1 cellular context compared by ENCODE assay signal in genomic region chr5:80959768-80960442, GRCh38.
TF ChIP-seq lines count a peak whose summit lies in the region.

TSS of gene RASGRF2 (plus strand) at chr5:80960363. CDS start at chr5:80960739, 376 bp downstream.

TF ChIP-seq in HepG2, 621 proteins besides CTCF, POLR2A, EP300 and RAD21 (continued from another document and continues in another):
- no peak for TF ChIP-seq NKX3-1 (CRISPR knock-in tag; IDR thresholded peaks at IDR 0.05)
- no peak for TF ChIP-seq SNAPC2 (CRISPR knock-in tag; IDR thresholded peaks at IDR 0.05)
- peak; percentile 34; the same call in 1 of the 2 replicates for TF ChIP-seq CCDC6 (CRISPR knock-in tag; IDR thresholded peaks at IDR 0.05)
- 0 out of 2 replicates have a peak, but pooled peaks have one; percentile 12 for TF ChIP-seq ZBTB14 (CRISPR knock-in tag; IDR thresholded peaks at IDR 0.05)
- no peak for TF ChIP-seq ARNT2 (CRISPR knock-in tag; IDR thresholded peaks at IDR 0.05; ENCODE audit: low read depth)
- TF ChIP-seq YEATS2 (CRISPR knock-in tag; IDR thresholded peaks at IDR 0.05; ENCODE audit: borderline replicate concordance): no peak
- TF ChIP-seq FOSL2 (CRISPR knock-in tag; IDR thresholded peaks at IDR 0.05): no peak
- no peak for TF ChIP-seq SMAD9 (CRISPR knock-in tag; IDR thresholded peaks at IDR 0.05)
- 0 out of 2 replicates have a peak, but pooled peaks have one; percentile 27 for TF ChIP-seq CC2D1A (CRISPR knock-in tag; IDR thresholded peaks at IDR 0.05)
- no peak for TF ChIP-seq KDM1A (CRISPR knock-in tag; IDR thresholded peaks at IDR 0.05)
- TF ChIP-seq TFDP2 (CRISPR knock-in tag; IDR thresholded peaks at IDR 0.05): no peak
- TF ChIP-seq SAP130 (CRISPR knock-in tag; IDR thresholded peaks at IDR 0.05; ENCODE audit: low read depth): peak; percentile 51
- TF ChIP-seq ZNF558 (CRISPR knock-in tag; IDR thresholded peaks at IDR 0.05; ENCODE audit: borderline replicate concordance): peak; percentile 44; the same call in 1 of the 2 replicates
- no peak for TF ChIP-seq FOXP4 (CRISPR knock-in tag; IDR thresholded peaks at IDR 0.05)
- TF ChIP-seq ZNF224 (CRISPR knock-in tag; IDR thresholded peaks at IDR 0.05): no peak
- no peak for TF ChIP-seq ZMYM3 (CRISPR knock-in tag; IDR thresholded peaks at IDR 0.05)
- TF ChIP-seq ZNF367 (CRISPR knock-in tag; IDR thresholded peaks at IDR 0.05; ENCODE audit: borderline replicate concordance): peak; percentile 96; the same call in 1 of the 2 replicates
- TF ChIP-seq MAX (IDR thresholded peaks at IDR 0.05): peak; percentile 64; the same call in 1 of the 2 replicates
- TF ChIP-seq HOXA5 (CRISPR knock-in tag; IDR thresholded peaks at IDR 0.05): no peak
- TF ChIP-seq ZFP36L2 (CRISPR knock-in tag; IDR thresholded peaks at IDR 0.05): no peak
- TF ChIP-seq STAG1 (CRISPR knock-in tag; IDR thresholded peaks at IDR 0.05): no peak
- peak; percentile 0; the same call in 1 of the 2 replicates for TF ChIP-seq ZNF556 (CRISPR knock-in tag; IDR thresholded peaks at IDR 0.05; ENCODE audit: borderline replicate concordance)
- TF ChIP-seq NONO (IDR thresholded peaks at IDR 0.05): no peak
- 0 out of 2 replicates have a peak, but pooled peaks have one; percentile 23 for TF ChIP-seq NONO (CRISPR knock-in tag; conservative IDR thresholded peaks at IDR 0.05)
- TF ChIP-seq ASH2L (IDR thresholded peaks at IDR 0.05; ENCODE audit: insufficient read length, low read depth, low read length): peak; percentile 61
- TF ChIP-seq ZNF720 (CRISPR knock-in tag; IDR thresholded peaks at IDR 0.05): no peak
- no peak for TF ChIP-seq SRSF4 (IDR thresholded peaks at IDR 0.05; ENCODE audit: low read depth, low read length, poor library complexity, severe bottlenecking)
- no peak for TF ChIP-seq TARDBP (CRISPR knock-in tag; IDR thresholded peaks at IDR 0.05)
- TF ChIP-seq KLF16 (CRISPR knock-in tag; IDR thresholded peaks at IDR 0.05): no peak
- TF ChIP-seq GFI1 (CRISPR knock-in tag; IDR thresholded peaks at IDR 0.05; ENCODE audit: borderline replicate concordance): no peak
- no peak for TF ChIP-seq ZNF326 (CRISPR knock-in tag; IDR thresholded peaks at IDR 0.05; ENCODE audit: borderline replicate concordance)
- TF ChIP-seq NR2F6 (IDR thresholded peaks at IDR 0.05): no peak
- 0 out of 2 replicates have a peak, but pooled peaks have one; percentile 6 for TF ChIP-seq NR2F6 (CRISPR knock-in tag; IDR thresholded peaks at IDR 0.05)
- peak; percentile 91 for TF ChIP-seq ZBTB43 (CRISPR knock-in tag; conservative IDR thresholded peaks at IDR 0.05)
- TF ChIP-seq KIAA2018 (CRISPR knock-in tag; IDR thresholded peaks at IDR 0.05; ENCODE audit: borderline replicate concordance): no peak
- TF ChIP-seq ZNF530 (CRISPR knock-in tag; IDR thresholded peaks at IDR 0.05; ENCODE audit: low read depth): no peak
- peak; percentile 67 for TF ChIP-seq POLR2G (IDR thresholded peaks at IDR 0.05; ENCODE audit: low read depth, low read length)
- TF ChIP-seq NAIF1 (CRISPR knock-in tag; IDR thresholded peaks at IDR 0.05; ENCODE audit: borderline replicate concordance): no peak
- no peak for TF ChIP-seq PITX1 (CRISPR knock-in tag; IDR thresholded peaks at IDR 0.05)
- no peak for TF ChIP-seq POLR2AphosphoS5 (IDR thresholded peaks at IDR 0.05; ENCODE audit: low read depth, low read length)
- peak; percentile 39; the same call in 1 of the 2 replicates for TF ChIP-seq NBN (conservative IDR thresholded peaks at IDR 0.05)
- no peak for TF ChIP-seq ETV5 (CRISPR knock-in tag; IDR thresholded peaks at IDR 0.05; ENCODE audit: borderline replicate concordance)
- TF ChIP-seq SIN3A (IDR thresholded peaks at IDR 0.05; ENCODE audit: borderline replicate concordance, low read depth, low read length): peak; percentile 60; the same call in 1 of the 2 replicates
- TF ChIP-seq ZNF253 (CRISPR knock-in tag; IDR thresholded peaks at IDR 0.05; ENCODE audit: borderline replicate concordance): 0 out of 2 replicates have a peak, but pooled peaks have one; percentile 45
- 0 out of 2 replicates have a peak, but pooled peaks have one; percentile 14 for TF ChIP-seq SALL1 (CRISPR knock-in tag; IDR thresholded peaks at IDR 0.05)
- TF ChIP-seq THYN1 (CRISPR knock-in tag; IDR thresholded peaks at IDR 0.05; ENCODE audit: borderline replicate concordance, low read depth): no peak
- TF ChIP-seq MTF2 (CRISPR knock-in tag; IDR thresholded peaks at IDR 0.05; ENCODE audit: borderline replicate concordance): 0 out of 2 replicates have a peak, but pooled peaks have one; percentile 41
- TF ChIP-seq GABPB1 (CRISPR knock-in tag; IDR thresholded peaks at IDR 0.05): no peak
- 0 out of 2 replicates have a peak, but pooled peaks have one; percentile 17 for TF ChIP-seq ZSCAN31 (CRISPR knock-in tag; IDR thresholded peaks at IDR 0.05; ENCODE audit: low read depth)
- TF ChIP-seq HOXA3 (CRISPR knock-in tag; IDR thresholded peaks at IDR 0.05): peak; percentile 16; the same call in 1 of the 2 replicates
- peak; percentile 59 for TF ChIP-seq PHF20 (CRISPR knock-in tag; IDR thresholded peaks at IDR 0.05)
- TF ChIP-seq ZMAT3 (CRISPR knock-in tag; conservative IDR thresholded peaks at IDR 0.05): no peak
- no peak for TF ChIP-seq HNF1A (IDR thresholded peaks at IDR 0.05; ENCODE audit: low read depth)
- TF ChIP-seq HNF1A (CRISPR knock-in tag; IDR thresholded peaks at IDR 0.05; ENCODE audit: borderline replicate concordance): no peak
